1 cellular context compared by ENCODE assay signal in the genomic region with DNA sequence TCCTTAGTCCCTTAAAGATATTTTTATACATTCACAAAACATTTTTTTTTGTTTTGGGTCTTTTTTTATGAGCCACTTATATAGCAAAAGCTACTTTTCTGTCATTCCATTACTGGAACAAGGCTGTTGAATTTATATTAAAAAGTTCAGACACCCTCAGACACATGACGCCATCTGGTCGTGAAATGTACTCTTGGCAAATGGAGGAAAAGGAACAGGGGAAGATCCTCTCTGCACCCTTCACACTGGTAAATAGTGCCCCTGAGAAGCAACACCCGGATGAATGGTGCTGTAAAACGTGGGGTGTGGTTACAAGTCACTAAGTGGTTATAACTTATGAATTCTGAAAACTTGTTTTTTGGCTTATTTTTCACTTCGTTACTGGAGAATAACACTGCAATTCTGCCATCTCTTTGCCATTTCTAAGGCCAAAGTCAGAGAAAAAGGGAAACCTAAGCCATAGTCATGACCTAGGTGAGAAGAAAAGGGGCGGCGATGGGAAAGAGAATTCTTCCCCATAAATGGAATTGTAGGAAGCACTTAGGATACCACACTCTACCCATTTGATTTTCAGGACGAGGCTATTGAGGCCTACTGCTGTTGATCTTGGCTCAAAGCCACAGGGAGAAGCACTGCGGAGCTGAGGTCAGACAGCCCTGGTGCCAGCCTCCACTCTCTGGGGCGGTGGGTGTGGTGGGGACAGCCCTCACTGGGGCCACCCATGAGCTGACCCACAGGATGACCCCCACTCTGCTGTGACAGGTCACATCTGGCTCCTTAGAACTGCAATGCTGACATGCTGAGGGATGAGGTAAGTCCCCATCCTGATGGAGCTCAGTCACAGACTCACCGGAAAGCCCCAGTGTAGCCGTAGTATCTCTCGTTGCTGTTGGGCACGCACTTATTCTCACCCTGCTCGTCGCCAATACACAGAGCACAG.
TF ChIP-seq lines count a peak whose summit lies in the region.

No MANE protein-coding gene starts in this region.

TF ChIP-seq in Ishikawa, 13 proteins besides CTCF, POLR2A, EP300 and RAD21:
- no peak for TF ChIP-seq MAX (IDR thresholded peaks at IDR 0.05)
- TF ChIP-seq NFIC (IDR thresholded peaks at IDR 0.05) = no peak
- no peak for TF ChIP-seq FOXM1 (IDR thresholded peaks at IDR 0.05; ENCODE audit: borderline replicate concordance, low read depth)
- TF ChIP-seq REST (IDR thresholded peaks at IDR 0.05; ENCODE audit: low read depth) = no peak
- no peak for TF ChIP-seq USF1 (IDR thresholded peaks at IDR 0.05)
- no peak for TF ChIP-seq EGR1 (IDR thresholded peaks at IDR 0.05)
- TF ChIP-seq YY1 (IDR thresholded peaks at IDR 0.05; ENCODE audit: low read depth) = no peak
- no peak for TF ChIP-seq TEAD4 (IDR thresholded peaks at IDR 0.05)
- TF ChIP-seq TAF1 (IDR thresholded peaks at IDR 0.05; ENCODE audit: low read depth) = no peak
- TF ChIP-seq CEBPB (IDR thresholded peaks at IDR 0.05) = no peak
- TF ChIP-seq ZBTB7A (IDR thresholded peaks at IDR 0.05; ENCODE audit: low read depth) = no peak
- no peak for TF ChIP-seq TCF12 (IDR thresholded peaks at IDR 0.05; ENCODE audit: low read depth)
- no peak for TF ChIP-seq CREB1 (IDR thresholded peaks at IDR 0.05; ENCODE audit: low read depth)
TF ChIP-seq in Ishikawa: peak in this region for 0.
